1 cellular context compared by ENCODE assay signal in genomic region chr11:68843052-68843561, GRCh38.
TF ChIP-seq lines count a peak whose summit lies in the region.

No MANE protein-coding gene starts in this region.

TF ChIP-seq in IMR-90, 13 proteins besides CTCF, POLR2A, EP300 and RAD21 (continued from another document):
- no peak for TF ChIP-seq SMC3 (IDR thresholded peaks at IDR 0.05; ENCODE audit: low read depth, low read length)
- no peak for TF ChIP-seq BHLHE40 (IDR thresholded peaks at IDR 0.05; ENCODE audit: low read depth, low read length)
- TF ChIP-seq CHD1 (IDR thresholded peaks at IDR 0.05; ENCODE audit: low read depth, low read length), result no peak
- TF ChIP-seq CEBPB (IDR thresholded peaks at IDR 0.05; ENCODE audit: low read depth, low read length), result no peak
- TF ChIP-seq MAZ (IDR thresholded peaks at IDR 0.05; ENCODE audit: borderline replicate concordance, low read depth, low read length), result no peak
- TF ChIP-seq USF2 (IDR thresholded peaks at IDR 0.05; ENCODE audit: low read depth, low read length), result no peak
- TF ChIP-seq FOS (IDR thresholded peaks at IDR 0.05; ENCODE audit: low read depth, low read length), result no peak
- no peak for TF ChIP-seq MXI1 (IDR thresholded peaks at IDR 0.05; ENCODE audit: borderline replicate concordance, low read depth, low read length)
- no peak for TF ChIP-seq RFX5 (IDR thresholded peaks at IDR 0.05; ENCODE audit: low read depth, low read length)
- TF ChIP-seq ELK1 (IDR thresholded peaks at IDR 0.05; ENCODE audit: borderline replicate concordance, low read depth, low read length), result no peak
TF ChIP-seq in IMR-90: peak in this region for 0.
